ENCODE assay signal across 32 cellular contexts in genomic region chr6:3908223-3908622, GRCh38.
"Had no signal": no experiment of that assay in that cellular context is flagged by ENCODE, and none has a peak within 500 bp of the region (broad histone marks: within the 10 kb centered on the region; RNA-seq: fewer than 3 reads in every experiment).

No MANE protein-coding gene starts in this region.

- H3K27ac Mint-ChIP-seq: activated CD4-positive, alpha-beta memory T cell treated with anti-CD3 and anti-CD28 coated beads, Interleukin-2, amount 10 ng/mL, durations not matched to agents 7 days and 5 days; activated CD4-positive, alpha-beta T cell treated with anti-CD3 and anti-CD28 coated beads, Interleukin-2, amount 10 ng/mL, durations not matched to agents 7 days and 5 days; activated naive CD4-positive, alpha-beta T cell treated with anti-CD3 and anti-CD28 coated beads, Interleukin-2, amount 10 ng/mL, durations not matched to agents 7 days and 5 days; activated naive CD4-positive, alpha-beta T cell treated with anti-CD3 and anti-CD28 coated beads, Interleukin-2, amount 50 U/mL, for 72 hours; activated naive CD8-positive, alpha-beta T cell treated with anti-CD3 and anti-CD28 coated beads, Interleukin-2, amount 10 ng/mL, durations not matched to agents 7 days and 5 days; activated T-cell treated with anti-CD3 and anti-CD28 coated beads, Interleukin-2, amount 50 U/mL, for 24 hours; activated T-cell treated with anti-CD3 and anti-CD28 coated beads, Interleukin-2, amount 50 U/mL, for 72 hours; T-helper 17 cell; T-helper 2 cell treated with Interferon-gamma antibody and Interleukin-4, amounts not matched to agents 5 μg/mL and 100 μg/mL, for 36 hours had no signal

- H3K9me3 Mint-ChIP-seq: activated CD4-positive, alpha-beta memory T cell treated with anti-CD3 and anti-CD28 coated beads, Interleukin-2, amount 10 ng/mL, durations not matched to agents 7 days and 5 days; activated CD4-positive, alpha-beta T cell treated with anti-CD3 and anti-CD28 coated beads, Interleukin-2, amount 10 ng/mL, durations not matched to agents 7 days and 5 days; activated naive CD4-positive, alpha-beta T cell treated with anti-CD3 and anti-CD28 coated beads, Interleukin-2, amount 10 ng/mL, durations not matched to agents 7 days and 5 days; activated naive CD4-positive, alpha-beta T cell treated with anti-CD3 and anti-CD28 coated beads, Interleukin-2, amount 50 U/mL, for 72 hours; activated naive CD8-positive, alpha-beta T cell treated with anti-CD3 and anti-CD28 coated beads, Interleukin-2, amount 10 ng/mL, durations not matched to agents 7 days and 5 days; activated T-cell treated with anti-CD3 and anti-CD28 coated beads, Interleukin-2, amount 50 U/mL, for 24 hours; activated T-cell treated with anti-CD3 and anti-CD28 coated beads, Interleukin-2, amount 50 U/mL, for 72 hours; T-helper 2 cell treated with Interferon-gamma antibody and Interleukin-4, amounts not matched to agents 5 μg/mL and 100 μg/mL, for 36 hours had no signal

- FAIRE-seq: endometrium, frontal cortex had no signal

- H3K36me3 ChIP-seq: ascending aorta, breast epithelium, cardiac muscle cell, colonic mucosa had no signal

- H3K4me1 Mint-ChIP-seq: activated CD4-positive, alpha-beta memory T cell treated with anti-CD3 and anti-CD28 coated beads, Interleukin-2, amount 10 ng/mL, durations not matched to agents 7 days and 5 days; activated naive CD4-positive, alpha-beta T cell treated with anti-CD3 and anti-CD28 coated beads, Interleukin-2, amount 10 ng/mL, durations not matched to agents 7 days and 5 days; activated naive CD8-positive, alpha-beta T cell treated with anti-CD3 and anti-CD28 coated beads, Interleukin-2, amount 10 ng/mL, durations not matched to agents 7 days and 5 days had no signal

- H3K27me3 ChIP-seq: ascending aorta, breast epithelium, cardiac muscle cell, colonic mucosa had no signal

- H3K27ac ChIP-seq: breast epithelium, cardiac muscle cell, colonic mucosa had no signal

- H3K4me3 Mint-ChIP-seq: activated CD4-positive, alpha-beta memory T cell treated with anti-CD3 and anti-CD28 coated beads, Interleukin-2, amount 10 ng/mL, durations not matched to agents 7 days and 5 days; activated CD4-positive, alpha-beta T cell treated with anti-CD3 and anti-CD28 coated beads, Interleukin-2, amount 10 ng/mL, durations not matched to agents 7 days and 5 days; activated naive CD4-positive, alpha-beta T cell treated with anti-CD3 and anti-CD28 coated beads, Interleukin-2, amount 10 ng/mL, durations not matched to agents 7 days and 5 days; activated naive CD8-positive, alpha-beta T cell treated with anti-CD3 and anti-CD28 coated beads, Interleukin-2, amount 10 ng/mL, durations not matched to agents 7 days and 5 days; activated T-cell treated with anti-CD3 and anti-CD28 coated beads, Interleukin-2, amount 50 U/mL, for 24 hours; activated T-cell treated with anti-CD3 and anti-CD28 coated beads, Interleukin-2, amount 50 U/mL, for 72 hours; T-helper 17 cell; T-helper 2 cell treated with Interferon-gamma antibody and Interleukin-4, amounts not matched to agents 5 μg/mL and 100 μg/mL, for 36 hours had no signal

- ATAC-seq: activated naive CD4-positive, alpha-beta T cell treated with anti-CD3 and anti-CD28 coated beads, Interleukin-2, amount 50 U/mL, for 72 hours; activated T-cell treated with anti-CD3 and anti-CD28 coated beads, Interleukin-2, amount 50 U/mL, for 72 hours; esophagus mucosa; T-helper 17 cell had no signal

- H3K9me3 ChIP-seq: ascending aorta, breast epithelium, colonic mucosa had no signal

- H3K36me3 Mint-ChIP-seq: activated naive CD4-positive, alpha-beta T cell treated with anti-CD3 and anti-CD28 coated beads, Interleukin-2, amount 10 ng/mL, durations not matched to agents 7 days and 5 days; activated naive CD4-positive, alpha-beta T cell treated with anti-CD3 and anti-CD28 coated beads, Interleukin-2, amount 50 U/mL, for 72 hours; activated naive CD8-positive, alpha-beta T cell treated with anti-CD3 and anti-CD28 coated beads, Interleukin-2, amount 10 ng/mL, durations not matched to agents 7 days and 5 days; brain had no signal

- H3K4me3 ChIP-seq: ascending aorta, breast epithelium, cardiac muscle cell, colonic mucosa had no signal

- DNase-seq: activated CD4-positive, alpha-beta memory T cell treated with anti-CD3 and anti-CD28 coated beads, Interleukin-2, amount 10 ng/mL, durations not matched to agents 7 days and 5 days; activated CD4-positive, alpha-beta T cell treated with anti-CD3 and anti-CD28 coated beads for 1 hour; activated CD4-positive, alpha-beta T cell treated with anti-CD3 and anti-CD28 coated beads for 4 hours; activated CD4-positive, alpha-beta T cell treated with anti-CD3 and anti-CD28 coated beads, Interleukin-2, amount 10 ng/mL, durations not matched to agents 7 days and 5 days; activated CD4-positive, alpha-beta T cell treated with anti-CD3 and anti-CD28 coated beads, Interleukin-2, amount 50 U/mL, for 4 hours; activated CD4-positive, CD25-positive, alpha-beta regulatory T cell; activated CD8-positive, alpha-beta memory T cell treated with anti-CD3 and anti-CD28 coated beads, Interleukin-2, amount 50 U/mL, for 48 hours; activated gamma-delta T cell; activated naive CD4-positive, alpha-beta T cell; activated naive CD4-positive, alpha-beta T cell treated with anti-CD3 and anti-CD28 coated beads, Interleukin-2, amount 10 ng/mL, durations not matched to agents 7 days and 5 days; activated naive CD8-positive, alpha-beta T cell treated with anti-CD3 and anti-CD28 coated beads, Interleukin-2, amount 10 ng/mL, durations not matched to agents 7 days and 5 days; activated T-cell treated with anti-CD3 and anti-CD28 coated beads for 4 hours; activated T-cell treated with anti-CD3 and anti-CD28 coated beads, Interleukin-2, amount 50 U/mL, for 24 hours; activated T-cell treated with anti-CD3 and anti-CD28 coated beads, Interleukin-2, amount 50 U/mL, for 72 hours; central memory CD4-positive, alpha-beta T cell; cerebellar nuclear complex; colonic mucosa; effector CD8-positive, alpha-beta T cell; foreskin fibroblast; glutamatergic neuron; T-helper 1 cell; T-helper 17 cell; T1000 had no signal
